8 cellular contexts compared by ENCODE assay signal in genomic region chr9:15423328-15423985, GRCh38. TPM values are rescaled to one million over a fixed set of nuclear protein-coding genes. Genes with fewer than 3 reads are reported as not detected.
A peak's percentile ranks its signal among the peaks of the same experiment; 100 is the strongest.
DNase-seq lines count a peak whose midpoint lies in the region; ATAC-seq and TF ChIP-seq lines count a peak whose summit lies in the region.

No MANE protein-coding gene starts in this region.

- peak overlapping the region; percentile 54 to 96 (median 90) for H3K27ac Mint-ChIP-seq in CD8-positive, alpha-beta memory T cell
- peak overlapping the region; percentile 78 for H3K27ac Mint-ChIP-seq in activated B cell treated with CpG ODN at 0.5 μM for 24 hours

- peak in 1 of 5 donors; percentile 13 for DNase-seq in CD8-positive, alpha-beta memory T cell
- DNase-seq in activated B cell treated with CpG ODN at 0.5 μM for 24 hours (no peak), right cardiac atrium (no peak), skeletal muscle cell (ENCODE audit: low read depth) (no peak), NCI-H2171 (lab: John Stamatoyannopoulos, UW) (no peak)

- H3K4me3 Mint-ChIP-seq in CD8-positive, alpha-beta memory T cell, result peak overlapping the region; percentile 91 to 99 (median 93)
- peak overlapping the region; percentile 91 for H3K4me3 Mint-ChIP-seq in activated B cell treated with CpG ODN at 0.5 μM for 24 hours

- H3K9ac ChIP-seq in HUES6 (ENCODE audit: low read length), result peak overlapping the region; percentile 83

- H3K4me1 Mint-ChIP-seq in CD8-positive, alpha-beta memory T cell, result peaks cover 43 to 56% (median 56%) of the 10 kb centered on the region in 3 donors
- peaks cover 46% of the 10 kb centered on the region for H3K4me1 Mint-ChIP-seq in activated B cell treated with CpG ODN at 0.5 μM for 24 hours

- 2% methylated on average over 16 of the region's 16 CpGs for WGBS in right cardiac atrium

- POLR2A ChIA-PET in CD8-positive, alpha-beta memory T cell (lab: Charles Lee), result interaction anchor here (1.2 to 1.6 kb wide), 2 partner anchors 87 to 130 kb away, joined by 5 to 6 read pairs; partner anchors contain the start of genes CCDC171 and PSIP1
- POLR2A ChIA-PET in activated B cell treated with CpG ODN at 0.5 μM for 24 hours (lab: Charles Lee), result interaction anchor here (0.9 to 2.2 kb wide), 4 partner anchors 87 to 195 kb away, joined by 3 to 16 read pairs (median 6); partner anchors contain the start of genes CCDC171, PSIP1 and TTC39B

- peak overlapping the region; percentile 77 for H3K27ac ChIP-seq in CD8-positive, alpha-beta memory T cell (ENCODE audit: low read depth, low read length)
- H3K27ac ChIP-seq in HUES6 (ENCODE audit: low read depth, low read length), result peak overlapping the region; percentile 73; the same call in 1 of the 2 replicates
- H3K27ac ChIP-seq in right cardiac atrium (ENCODE audit: low read length), result peak overlapping the region; percentile 87

- intact Hi-C loops in activated B cell treated with CpG ODN at 0.5 μM for 24 hours (cut with micrococcal nuclease), result loop anchor here (2.0 to 10.0 kb wide), 6 partner anchors 44 to 729 kb away; partner anchors contain the start of gene ZDHHC21
- intact Hi-C loops in right cardiac atrium (cut with DNase I), result loop anchor here in 1 of 4 donors (10.0 kb wide), 1 partner anchor 109 kb away; no protein-coding TSS in a partner anchor

- ATAC-seq in activated B cell treated with CpG ODN at 0.5 μM for 24 hours (ENCODE audit: low read depth) (no peak), right cardiac atrium (no peak), HG03378 (IDR thresholded peaks at IDR 0.05; ENCODE audit: unreplicated experiment) (no peak), GM18511 (IDR thresholded peaks at IDR 0.05; ENCODE audit: unreplicated experiment) (no peak)

- CTCF ChIA-PET in CD8-positive, alpha-beta memory T cell (lab: Charles Lee), result interaction anchor here (1.6 to 2.3 kb wide), 2 partner anchors 116 to 211 kb away, joined by 3 to 6 read pairs; partner anchors contain the start of gene TTC39B
- CTCF ChIA-PET in activated B cell treated with CpG ODN at 0.5 μM for 24 hours (lab: Charles Lee), result interaction anchor here (1.1 to 1.3 kb wide), 2 partner anchors 87 to 145 kb away, joined by 3 to 4 read pairs; partner anchors contain the start of gene PSIP1

- H3K36me3 ChIP-seq in CD8-positive, alpha-beta memory T cell (ENCODE audit: insufficient read depth, low read length), result peaks cover 9% of the 10 kb centered on the region
- H3K36me3 ChIP-seq in HUES6 (ENCODE audit: control insufficient read depth, insufficient read depth, low read length), result peaks cover 42% of the 10 kb centered on the region

- TF ChIP-seq CTCF in activated B cell treated with CpG ODN at 0.5 μM for 24 hours (IDR thresholded peaks at IDR 0.05), result no peak

- H3K9me3 Mint-ChIP-seq in CD8-positive, alpha-beta memory T cell, result no peaks in the 10 kb centered on the region
- no peaks in the 10 kb centered on the region for H3K9me3 Mint-ChIP-seq in activated B cell treated with CpG ODN at 0.5 μM for 24 hours

- H3K36me3 Mint-ChIP-seq in CD8-positive, alpha-beta memory T cell, result peaks cover 10 to 43% (median 15%) of the 10 kb centered on the region in 3 donors
- peaks cover 32% of the 10 kb centered on the region for H3K36me3 Mint-ChIP-seq in activated B cell treated with CpG ODN at 0.5 μM for 24 hours (ENCODE audit: low read depth)

- peaks cover 25% of the 10 kb centered on the region for H3K4me1 ChIP-seq in CD8-positive, alpha-beta memory T cell (ENCODE audit: insufficient read depth, low read length)
- no peaks in the 10 kb centered on the region for H3K4me1 ChIP-seq in HUES6 (ENCODE audit: control insufficient read depth, insufficient read depth, low read length)
- peaks cover 4% of the 10 kb centered on the region for H3K4me1 ChIP-seq in right cardiac atrium (ENCODE audit: control insufficient read depth, insufficient read depth, low read length)

- no peaks in the 10 kb centered on the region for H3K9me3 ChIP-seq in CD8-positive, alpha-beta memory T cell (ENCODE audit: low read length)
- H3K9me3 ChIP-seq in HUES6 (ENCODE audit: control insufficient read depth, insufficient read depth, low read depth, low read length), result no peaks in the 10 kb centered on the region
- H3K9me3 ChIP-seq in right cardiac atrium (ENCODE audit: control insufficient read depth, low read length), result no peaks in the 10 kb centered on the region

- no peaks in the 10 kb centered on the region for H3K27me3 ChIP-seq in CD8-positive, alpha-beta memory T cell (ENCODE audit: insufficient read depth, low read length, poor library complexity, severe bottlenecking)
- no peaks in the 10 kb centered on the region for H3K27me3 ChIP-seq in HUES6 (ENCODE audit: control insufficient read depth, insufficient read depth, low read length)
- H3K27me3 ChIP-seq in right cardiac atrium (ENCODE audit: control insufficient read depth, insufficient read depth), result no peaks in the 10 kb centered on the region

- peaks cover 0 to 6% of the 10 kb centered on the region in 2 donors for H3K27me3 Mint-ChIP-seq in CD8-positive, alpha-beta memory T cell
- H3K27me3 Mint-ChIP-seq in activated B cell treated with CpG ODN at 0.5 μM for 24 hours, result no peaks in the 10 kb centered on the region

- peak overlapping the region; percentile 88 for H3K4me3 ChIP-seq in CD8-positive, alpha-beta memory T cell (ENCODE audit: low read length)
- H3K4me3 ChIP-seq in HUES6 (ENCODE audit: low read depth, low read length) (peak overlapping the region; percentile 97), right cardiac atrium (ENCODE audit: low read length) (peak overlapping the region; percentile 94), skeletal muscle cell (ENCODE audit: low read depth, low read length) (peak overlapping the region; percentile 99)

RNA-seq across cellular contexts. Expression of gene SNAPC3, which starts 0.8 kb away (rescaled TPM):
- 10 to 100 TPM; 22.8 to 26.8 TPM for total RNA-seq in CD8-positive, alpha-beta memory T cell
- 14.9 TPM for polyA plus RNA-seq in CD8-positive, alpha-beta memory T cell
- total RNA-seq in activated B cell treated with CpG ODN at 0.5 μM for 24 hours (36.4 and 37.6 TPM in 2 replicates), right cardiac atrium (10 to 100 TPM; 22.4 to 29.6 (median 26.7) TPM)
- 15.4 TPM for polyA plus RNA-seq in right cardiac atrium
